8 cellular contexts compared by ENCODE assay signal in the genomic region with DNA sequence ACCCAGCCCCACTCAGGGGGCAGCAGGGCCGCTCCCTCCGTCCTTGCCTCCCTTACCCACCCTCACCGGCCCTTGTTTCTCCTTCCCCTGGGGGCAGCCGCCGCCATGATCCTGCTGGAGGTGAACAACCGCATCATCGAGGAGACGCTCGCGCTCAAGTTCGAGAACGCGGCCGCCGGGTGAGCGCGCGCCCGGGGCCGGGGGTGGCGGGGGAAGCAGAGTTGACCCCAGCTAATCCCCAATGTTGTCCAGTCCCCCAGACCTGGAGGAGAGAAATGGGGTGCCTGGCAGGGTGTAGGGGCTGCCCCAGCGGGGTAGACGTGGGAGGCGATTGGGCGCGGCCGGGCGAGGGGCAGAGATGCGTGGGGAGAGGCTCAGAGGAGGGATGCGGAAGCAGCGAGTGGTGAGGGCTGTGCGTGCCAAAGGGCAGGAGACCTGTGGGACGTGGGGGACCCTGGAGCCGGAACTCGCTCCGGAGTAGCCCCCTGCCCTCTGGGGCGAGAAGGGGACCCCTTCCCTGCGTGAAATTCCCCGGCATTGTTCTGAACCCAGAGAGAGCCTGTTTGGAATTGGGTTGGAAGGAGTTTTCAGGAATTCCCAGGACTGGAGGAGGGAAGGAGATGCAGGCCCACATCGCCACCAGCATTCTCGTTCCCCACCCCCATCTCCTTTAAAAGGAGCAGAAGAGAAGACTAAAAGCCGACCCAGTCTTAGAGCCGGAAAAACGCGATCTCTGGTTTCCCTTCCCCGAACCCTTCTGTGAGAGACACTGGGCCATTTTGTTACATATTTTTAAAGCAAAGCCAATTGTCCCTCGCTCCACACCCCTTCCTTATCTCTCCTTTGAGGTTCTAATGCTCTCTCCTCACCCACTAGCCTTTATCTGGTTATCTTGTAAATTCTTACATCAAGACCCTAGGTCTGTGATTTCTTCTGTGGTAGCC. TPM values are rescaled to one million over a fixed set of nuclear protein-coding genes. Genes with fewer than 3 reads are reported as not detected.
DNase-seq lines count a peak whose midpoint lies in the region; ATAC-seq lines count a peak whose summit lies in the region.

No MANE protein-coding gene starts in this region.

- H3K27me3 Mint-ChIP-seq in IgD-negative memory B cell: no peaks in the 10 kb centered on the region

- peak; percentile 83 for DNase-seq in CD1c-positive myeloid dendritic cell (ENCODE audit: extremely low spot score)
- peak; percentile 30 for DNase-seq in activated CD4-positive, CD25-positive, alpha-beta regulatory T cell treated with anti-CD3 and anti-CD28 coated beads, Interleukin-2, amount 50 U/mL, for 16 hours (ENCODE audit: low read depth, low spot score)
- DNase-seq in central memory CD4-positive, alpha-beta T cell: peak; percentile 58
- peak; percentile 58 for DNase-seq in left lobe of liver (ENCODE audit: low spot score)
- peak; percentile 71 for DNase-seq in stimulated activated CD4-positive, alpha-beta T cell treated with anti-CD3 and anti-CD28 coated beads, Interleukin-2, amount 100 ng/mL, for 4 hours (ENCODE audit: low read depth)
- no peak for DNase-seq in NCI-H2196 treated with DMSO at 0.1 percent for 48 hours (lab: John Stamatoyannopoulos, UW; ENCODE audit: unreplicated experiment)

- H3K36me3 Mint-ChIP-seq in IgD-negative memory B cell: no peaks in the 10 kb centered on the region

- peak overlapping the region; percentile 90 to 98 (median 96) for H3K4me3 Mint-ChIP-seq in IgD-negative memory B cell

- ATAC-seq in GM19455 (IDR thresholded peaks at IDR 0.05; ENCODE audit: unreplicated experiment) (peak; percentile 31), left lobe of liver (peak; percentile 50)

- no peaks in the 10 kb centered on the region for H3K9me3 Mint-ChIP-seq in IgD-negative memory B cell

- H3K27ac Mint-ChIP-seq in IgD-negative memory B cell: peak overlapping the region; percentile 81 to 96 (median 87)

- H3K4me1 Mint-ChIP-seq in IgD-negative memory B cell: peaks cover 34 to 40% (median 35%) of the 10 kb centered on the region in 3 donors

RNA-seq across cellular contexts. Expression of a gene that starts 0.6 kb away (rescaled TPM):
- polyA plus RNA-seq in IgD-negative memory B cell: 862 TPM
- total RNA-seq in left lobe of liver: 51.4 TPM

RNA-seq across cellular contexts. Expression of a gene that starts 43.2 kb away (rescaled TPM):
- 0.64 TPM for polyA plus RNA-seq in IgD-negative memory B cell
- total RNA-seq in left lobe of liver: 1.3 TPM

RNA-seq across cellular contexts. Expression of a gene that starts 50.9 kb away (rescaled TPM):
- polyA plus RNA-seq in IgD-negative memory B cell: 0.35 TPM
- 0.30 TPM for total RNA-seq in left lobe of liver

RNA-seq across cellular contexts. Expression of a gene that starts 52.3 kb away (rescaled TPM):
- polyA plus RNA-seq in IgD-negative memory B cell: 82.0 TPM
- 43.9 TPM for total RNA-seq in left lobe of liver

RNA-seq across cellular contexts. Expression of a gene that starts 52.7 kb away (rescaled TPM):
- polyA plus RNA-seq in IgD-negative memory B cell: 126 TPM
- 102 TPM for total RNA-seq in left lobe of liver
